In the genomic region with DNA sequence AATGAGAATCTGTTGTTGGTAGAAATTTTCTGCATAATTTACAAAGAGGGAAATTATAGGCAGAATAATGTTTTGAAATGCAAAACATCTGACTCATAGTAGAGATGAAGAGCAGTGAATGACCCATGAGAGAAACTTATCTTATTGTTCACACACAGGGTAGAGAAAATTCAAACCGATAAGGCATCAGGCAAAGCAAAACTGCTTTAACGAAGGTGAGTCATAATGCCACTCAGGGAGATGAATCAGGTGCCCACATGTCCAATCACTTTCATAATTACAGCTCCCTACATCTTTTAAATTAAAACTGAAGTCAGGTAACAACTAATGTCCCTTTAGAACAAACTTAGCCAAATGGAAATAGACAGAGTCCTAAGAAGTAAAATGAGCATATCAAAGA, we compare ENCODE assay signal across 13 cellular contexts.
DNase-seq lines count a peak whose midpoint lies in the region; ATAC-seq, FAIRE-seq and TF ChIP-seq lines count a peak whose summit lies in the region.
"Had no signal": no experiment of that assay in that cellular context is flagged by ENCODE, and none has a peak within 500 bp of the region (broad histone marks: within the 10 kb centered on the region; RNA-seq: fewer than 3 reads in every experiment).

No MANE protein-coding gene starts in this region.

- H3K9me3 ChIP-seq in tibial nerve, result no peaks in the 10 kb centered on the region

- no peaks in the 10 kb centered on the region for H3K4me1 ChIP-seq in tibial nerve

- DNase-seq in GM06990 (ENCODE audit: extremely low read depth, insufficient read length), result peak; percentile 36
- DNase-seq in GM19239 (ENCODE audit: insufficient read length, low spot score), result peak; percentile 10
- no peak for DNase-seq in LoVo (ENCODE audit: low spot score)
- DNase-seq in midbrain (lab: John Stamatoyannopoulos, UW), result no peak
- DNase-seq in tibial nerve (ENCODE audit: low spot score in 2 of 2), result no peak
- DNase-seq: activated naive CD4-positive, alpha-beta T cell treated with Interleukin-2 at 50 U/mL for 16 hours had no signal

- TF ChIP-seq EP300 in tibial nerve (IDR thresholded peaks at IDR 0.05), result no peak

- 51 to 58% methylated on average over 2 of the region's 2 CpGs for WGBS in tibial nerve, 2 donors

- peak; percentile 44 for FAIRE-seq in GM19239 (lab: Jason Lieb, UNC)
- FAIRE-seq: RCC 7860 had no signal

- H3K27me3 ChIP-seq in GM06990 (replicated peaks; ENCODE audit: control insufficient read depth, insufficient read depth, low read length), result no peaks in the 10 kb centered on the region
- no peaks in the 10 kb centered on the region for H3K27me3 ChIP-seq in tibial nerve
- H3K27me3 ChIP-seq: BLaER1 treated with 17β-estradiol and CSF1 and Interleukin-3, amounts not matched to agents 10 nM and 100 nM had no signal

- H3K4me3 ChIP-seq in GM06990 (replicated peaks; ENCODE audit: low read depth, low read length), result no peak overlapping the region
- H3K4me3 ChIP-seq in tibial nerve, result no peak overlapping the region
- H3K4me3 ChIP-seq: BLaER1 treated with 17β-estradiol and CSF1 and Interleukin-3, amounts not matched to agents 10 nM and 100 nM had no signal

- H3K27ac ChIP-seq in tibial nerve, result no peak overlapping the region
- H3K27ac ChIP-seq: KMS-11, VCaP had no signal

- no peak for TF ChIP-seq POLR2A in tibial nerve (IDR thresholded peaks at IDR 0.05)

- H3K36me3 ChIP-seq in GM06990 (ENCODE audit: control insufficient read depth, insufficient read depth, low read length), result no peaks in the 10 kb centered on the region
- no peaks in the 10 kb centered on the region for H3K36me3 ChIP-seq in tibial nerve

- TF ChIP-seq CTCF in GM06990 (IDR thresholded peaks at IDR 0.05; ENCODE audit: insufficient read depth, low read length, poor library complexity, severe bottlenecking), result no peak
- TF ChIP-seq CTCF in tibial nerve (IDR thresholded peaks at IDR 0.05), result no peak

- ATAC-seq in HG02678 (IDR thresholded peaks at IDR 0.05; ENCODE audit: unreplicated experiment), result peak; percentile 81
- ATAC-seq in HG03469 (IDR thresholded peaks at IDR 0.05; ENCODE audit: unreplicated experiment), result peak; percentile 89
- no peak for ATAC-seq in esophagus mucosa

Comparison
In these comparisons a context has a peak if more than half of its experiments do, and no peak if none do; other contexts are left out.
1. DNase-seq: peak in GM06990 (single experiment) and GM19239 (single experiment); none in LoVo (single experiment), midbrain (single experiment) and tibial nerve (0 of 2).